2 cellular contexts compared by ENCODE assay signal in the genomic region with DNA sequence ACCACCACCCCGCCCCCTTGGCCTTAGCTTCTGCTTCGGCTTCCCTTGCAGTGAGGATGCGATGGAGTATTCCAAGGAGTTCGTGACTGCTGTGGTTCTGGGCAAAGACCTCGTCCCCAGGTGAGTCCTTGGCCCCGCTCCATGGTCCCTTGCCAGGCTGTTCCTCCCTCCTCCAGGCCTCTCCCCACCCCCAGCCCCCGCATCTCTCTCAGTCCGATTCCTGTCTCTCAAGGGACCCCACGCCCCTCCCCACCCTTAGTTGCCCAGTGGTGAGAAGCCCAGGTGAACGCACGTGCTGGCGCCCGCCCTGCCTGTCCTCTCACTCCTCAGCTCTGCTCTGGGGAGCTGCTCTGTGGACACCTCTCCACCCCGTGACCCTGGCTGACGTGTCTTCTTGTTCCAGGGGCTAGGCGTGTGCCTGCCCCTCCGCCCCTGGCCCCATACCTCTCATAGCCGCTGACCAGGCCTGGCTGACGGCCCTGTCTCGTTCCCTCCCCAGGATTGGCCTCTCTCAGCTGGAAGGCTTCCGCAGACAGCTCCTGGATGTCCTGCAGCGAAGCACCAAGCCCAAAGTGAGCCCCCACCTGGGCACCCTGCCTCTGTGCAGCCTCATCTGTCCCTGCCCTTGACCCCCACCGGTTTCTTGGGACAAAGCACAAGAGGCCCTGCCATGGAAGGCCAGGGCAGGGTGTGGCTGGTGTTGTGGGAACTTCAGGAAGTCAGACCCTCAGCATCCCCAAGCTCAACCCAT.
TF ChIP-seq lines count a peak whose summit lies in the region.

No MANE protein-coding gene starts in this region.

TF ChIP-seq in HCT116, 20 proteins besides CTCF, POLR2A, EP300 and RAD21:
- no peak for TF ChIP-seq EZH2 (IDR thresholded peaks at IDR 0.05)
- TF ChIP-seq SRF (IDR thresholded peaks at IDR 0.05; ENCODE audit: low read depth): no peak
- TF ChIP-seq EZH2phosphoT487 (IDR thresholded peaks at IDR 0.05; ENCODE audit: borderline replicate concordance): no peak

TF ChIP-seq in GM12878, 131 proteins besides CTCF, POLR2A, EP300 and RAD21:
- no peak for TF ChIP-seq RB1 (IDR thresholded peaks at IDR 0.05; ENCODE audit: borderline replicate concordance)
- TF ChIP-seq BRCA1 (IDR thresholded peaks at IDR 0.05; ENCODE audit: low read depth, low read length): no peak
- no peak for TF ChIP-seq IKZF1 (conservative IDR thresholded peaks at IDR 0.05)
- TF ChIP-seq, protein P1, sequence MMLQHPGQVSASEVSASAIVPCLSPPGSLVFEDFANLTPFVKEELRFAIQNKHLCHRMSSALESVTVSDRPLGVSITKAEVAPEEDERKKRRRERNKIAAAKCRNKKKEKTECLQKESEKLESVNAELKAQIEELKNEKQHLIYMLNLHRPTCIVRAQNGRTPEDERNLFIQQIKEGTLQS (IDR thresholded peaks at IDR 0.05; ENCODE audit: borderline replicate concordance, extremely low read depth, low read depth, low read length): no peak
- no peak for TF ChIP-seq POLR2AphosphoS5 (IDR thresholded peaks at IDR 0.05; ENCODE audit: low read length)
- TF ChIP-seq TARDBP (IDR thresholded peaks at IDR 0.05; ENCODE audit: borderline replicate concordance): no peak
- TF ChIP-seq RAD51 (IDR thresholded peaks at IDR 0.05): no peak
- no peak for TF ChIP-seq ZNF24 (IDR thresholded peaks at IDR 0.05)
- TF ChIP-seq TCF7 (IDR thresholded peaks at IDR 0.05; ENCODE audit: borderline replicate concordance): no peak
- no peak for TF ChIP-seq NRF1 (conservative IDR thresholded peaks at IDR 0.05; ENCODE audit: low read depth, low read length)
- TF ChIP-seq ZBTB33 (IDR thresholded peaks at IDR 0.05): no peak
- no peak for TF ChIP-seq TAF1 (IDR thresholded peaks at IDR 0.05; ENCODE audit: borderline replicate concordance, low read depth, low read length)
- TF ChIP-seq SMAD1 (IDR thresholded peaks at IDR 0.05; ENCODE audit: low read depth, partially characterized antibody): no peak
- TF ChIP-seq RFX5 (IDR thresholded peaks at IDR 0.05; ENCODE audit: low read depth, low read length): no peak
- no peak for TF ChIP-seq NR2C2 (IDR thresholded peaks at IDR 0.05; ENCODE audit: borderline replicate concordance, control insufficient read depth, insufficient read length, low read depth)
- no peak for TF ChIP-seq NFYA (IDR thresholded peaks at IDR 0.05; ENCODE audit: borderline replicate concordance, low read depth, low read length)
- TF ChIP-seq TCF3 (IDR thresholded peaks at IDR 0.05; ENCODE audit: borderline replicate concordance, insufficient read depth, low read depth, low read length): no peak
- no peak for TF ChIP-seq MTA3 (IDR thresholded peaks at IDR 0.05; ENCODE audit: borderline replicate concordance, low read length)
- no peak for TF ChIP-seq MLLT1 (IDR thresholded peaks at IDR 0.05)
